ENCODE assay signal across 8 cellular contexts in the genomic region with DNA sequence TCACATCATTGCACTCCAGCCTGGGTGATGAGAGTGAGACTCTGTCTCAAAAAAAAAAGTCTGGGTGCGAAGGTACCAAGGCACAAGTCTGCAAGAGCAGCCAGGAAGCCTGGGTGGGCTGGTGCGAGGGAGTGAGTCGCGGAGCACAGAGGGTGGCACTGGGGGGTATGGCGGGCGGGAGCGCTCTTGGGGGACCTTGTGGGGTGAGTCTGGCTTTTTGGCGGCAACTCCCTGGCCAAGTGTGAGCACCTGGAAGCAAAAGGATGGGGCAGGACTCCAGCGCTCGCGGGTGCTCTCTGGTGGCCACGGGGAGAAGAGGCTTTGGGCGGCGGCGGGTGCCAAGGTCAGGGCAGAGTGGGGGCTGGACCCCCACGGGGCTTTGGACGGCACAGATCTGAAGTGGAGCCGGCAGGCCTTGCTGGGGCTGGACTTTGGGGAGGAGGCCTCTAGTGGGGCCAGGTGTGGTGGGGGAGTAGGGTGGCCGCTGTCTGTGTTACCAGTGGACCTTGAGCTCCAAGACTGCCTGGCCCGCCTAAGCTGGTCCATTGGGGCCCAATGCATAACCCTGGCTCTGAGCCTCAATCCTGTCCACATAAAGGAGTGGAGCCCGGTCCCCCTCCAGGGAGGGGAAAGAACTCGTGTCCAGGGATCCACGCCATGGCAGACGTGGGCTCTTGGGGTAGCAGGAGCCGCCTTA. TPM values are rescaled to one million over a fixed set of nuclear protein-coding genes. Genes with fewer than 3 reads are reported as not detected.
DNase-seq lines count a peak whose midpoint lies in the region; ATAC-seq and TF ChIP-seq lines count a peak whose summit lies in the region.

No MANE protein-coding gene starts in this region.

- DNase-seq in NCI-H1105 (lab: John Stamatoyannopoulos, UW) (peak; percentile 46), neural progenitor cell (ENCODE audit: low spot score) (peak; percentile 62)
- DNase-seq in activated CD4-positive, alpha-beta memory T cell treated with anti-CD3 and anti-CD28 coated beads for 36 hours = peak; percentile 82
- DNase-seq in effector memory CD8-positive, alpha-beta T cell = peak; percentile 65 to 74 (median 69)

- no peaks in the 10 kb centered on the region for H3K9me3 ChIP-seq in neural progenitor cell (ENCODE audit: low read depth)

- H3K36me3 ChIP-seq in neural progenitor cell = no peaks in the 10 kb centered on the region

- TF ChIP-seq CTCF in GM12872 (IDR thresholded peaks at IDR 0.05; ENCODE audit: insufficient read depth, low read depth, low read length) (peak; percentile 87), neural progenitor cell (IDR thresholded peaks at IDR 0.05) (peak; percentile 67)

- peaks cover 34% of the 10 kb centered on the region for H3F3A ChIP-seq in neural progenitor cell (ENCODE audit: low read depth)

- no peaks in the 10 kb centered on the region for H3K27me3 ChIP-seq in neural progenitor cell

- H3K79me2 ChIP-seq in neural progenitor cell (ENCODE audit: low read depth) = peaks cover 9% of the 10 kb centered on the region

- intact Hi-C loops in activated CD4-positive, alpha-beta memory T cell treated with anti-CD3 and anti-CD28 coated beads for 36 hours (cut with micrococcal nuclease) = loop anchor here (1.0 to 5.0 kb wide), 4 partner anchors 9 to 181 kb away; no protein-coding TSS in a partner anchor

- no peaks in the 10 kb centered on the region for H3K9me3 Mint-ChIP-seq in activated CD4-positive, alpha-beta memory T cell treated with anti-CD3 and anti-CD28 coated beads for 36 hours
- H3K9me3 Mint-ChIP-seq in effector memory CD8-positive, alpha-beta T cell = no peaks in the 10 kb centered on the region
- no peaks in the 10 kb centered on the region for H3K9me3 Mint-ChIP-seq in neural progenitor cell

- no peak overlapping the region for H3K27ac ChIP-seq in neural progenitor cell

- H3K27ac Mint-ChIP-seq in activated CD4-positive, alpha-beta memory T cell treated with anti-CD3 and anti-CD28 coated beads for 36 hours = peak overlapping the region; percentile 95
- peak overlapping the region; percentile 93 to 94 for H3K27ac Mint-ChIP-seq in effector memory CD8-positive, alpha-beta T cell
- H3K27ac Mint-ChIP-seq in neural progenitor cell = no peak overlapping the region

- POLR2A ChIA-PET in activated CD4-positive, alpha-beta memory T cell treated with anti-CD3 and anti-CD28 coated beads for 36 hours (lab: Charles Lee) = interaction anchor here (0.5 to 8.7 kb wide), 7 partner anchors 8 to 182 kb away, joined by 3 to 76 read pairs (median 5); a partner anchor contains a TSS

- no peak overlapping the region for H2AFZ ChIP-seq in neural progenitor cell (replicated peaks)

- no peak overlapping the region for H3K4me3 ChIP-seq in neural progenitor cell

- CTCF ChIA-PET in activated CD4-positive, alpha-beta memory T cell treated with anti-CD3 and anti-CD28 coated beads for 36 hours (lab: Charles Lee) = interaction anchor here (0.6 to 9.4 kb wide), 14 partner anchors 9 to 182 kb away, joined by 3 to 96 read pairs (median 4); a partner anchor contains a TSS

- H3K36me3 Mint-ChIP-seq in activated CD4-positive, alpha-beta memory T cell treated with anti-CD3 and anti-CD28 coated beads for 36 hours = peaks cover 63% of the 10 kb centered on the region
- H3K36me3 Mint-ChIP-seq in effector memory CD8-positive, alpha-beta T cell (ENCODE audit: insufficient read depth) = peaks cover 95% of the 10 kb centered on the region
- peaks cover 10% of the 10 kb centered on the region for H3K36me3 Mint-ChIP-seq in neural progenitor cell

- no peak overlapping the region for H3K9ac ChIP-seq in neural progenitor cell

- no peak overlapping the region for H3K4me2 ChIP-seq in neural progenitor cell

- peaks cover 57% of the 10 kb centered on the region for H3K4me1 Mint-ChIP-seq in activated CD4-positive, alpha-beta memory T cell treated with anti-CD3 and anti-CD28 coated beads for 36 hours (ENCODE audit: low read depth)
- peaks cover 50 to 51% of the 10 kb centered on the region in 2 donors for H3K4me1 Mint-ChIP-seq in effector memory CD8-positive, alpha-beta T cell (ENCODE audit: low read depth in 2 of 2)
- H3K4me1 Mint-ChIP-seq in neural progenitor cell = no peaks in the 10 kb centered on the region

- peak overlapping the region; percentile 67 for H3K4me3 Mint-ChIP-seq in activated CD4-positive, alpha-beta memory T cell treated with anti-CD3 and anti-CD28 coated beads for 36 hours
- H3K4me3 Mint-ChIP-seq in effector memory CD8-positive, alpha-beta T cell = peak overlapping the region; percentile 73 to 74
- peak overlapping the region; percentile 43 for H3K4me3 Mint-ChIP-seq in neural progenitor cell

- ATAC-seq in effector memory CD8-positive, alpha-beta T cell (replicated peaks) = peak; percentile 54
- ATAC-seq in GM21447 (IDR thresholded peaks at IDR 0.05; ENCODE audit: unreplicated experiment) (no peak), HG03469 (IDR thresholded peaks at IDR 0.05; ENCODE audit: unreplicated experiment) (no peak), HG02763 (IDR thresholded peaks at IDR 0.05; ENCODE audit: unreplicated experiment) (no peak)

- no peaks in the 10 kb centered on the region for H3K27me3 Mint-ChIP-seq in activated CD4-positive, alpha-beta memory T cell treated with anti-CD3 and anti-CD28 coated beads for 36 hours
- no peaks in the 10 kb centered on the region for H3K27me3 Mint-ChIP-seq in effector memory CD8-positive, alpha-beta T cell
- peaks cover 8% of the 10 kb centered on the region for H3K27me3 Mint-ChIP-seq in neural progenitor cell (ENCODE audit: insufficient read depth, low read depth)

- H4K20me1 ChIP-seq in neural progenitor cell (ENCODE audit: low read depth) = peaks cover 15% of the 10 kb centered on the region

- no peaks in the 10 kb centered on the region for H3K4me1 ChIP-seq in neural progenitor cell

RNA-seq across cellular contexts. Expression of a gene that starts 1.6 kb away (rescaled TPM):
- 10 to 100 TPM; 28.4 to 29.6 TPM for total RNA-seq in activated CD4-positive, alpha-beta memory T cell treated with anti-CD3 and anti-CD28 coated beads for 36 hours
- total RNA-seq in neural progenitor cell (ENCODE audit: low replicate concordance) = 2.2 TPM in 1 of 2 replicates, not detected in the other

RNA-seq across cellular contexts. Expression of a gene that starts 6.7 kb away (rescaled TPM):
- total RNA-seq in activated CD4-positive, alpha-beta memory T cell treated with anti-CD3 and anti-CD28 coated beads for 36 hours = 100 to 1,000 TPM; 218 to 245 TPM
- total RNA-seq in neural progenitor cell (ENCODE audit: low replicate concordance) = 170 and 215 TPM in 2 replicates

RNA-seq across cellular contexts. Expression of a gene that starts 6.9 kb away (rescaled TPM):
- total RNA-seq in activated CD4-positive, alpha-beta memory T cell treated with anti-CD3 and anti-CD28 coated beads for 36 hours = 100 to 1,000 TPM in 1 of 2 experiments, 10 to 100 TPM in 1; 99.2 to 107 TPM
- 6.6 and 23.3 TPM in 2 replicates for total RNA-seq in neural progenitor cell (ENCODE audit: low replicate concordance)

RNA-seq across cellular contexts. Expression of a gene that starts 10.6 kb away (rescaled TPM):
- 10 to 100 TPM; 11.8 to 12.4 TPM for total RNA-seq in activated CD4-positive, alpha-beta memory T cell treated with anti-CD3 and anti-CD28 coated beads for 36 hours
- total RNA-seq in neural progenitor cell (ENCODE audit: low replicate concordance) = 0.09 TPM in 1 of 2 replicates, not detected in the other

RNA-seq across cellular contexts. Expression of a gene that starts 26.9 kb away (rescaled TPM):
- 10 to 100 TPM; 53.5 to 62.9 TPM for total RNA-seq in activated CD4-positive, alpha-beta memory T cell treated with anti-CD3 and anti-CD28 coated beads for 36 hours
- 0.15 and 2.0 TPM in 2 replicates for total RNA-seq in neural progenitor cell (ENCODE audit: low replicate concordance)
